8 cellular contexts compared by ENCODE assay signal in genomic region chr9:129641751-129642585, GRCh38. TPM values are rescaled to one million over a fixed set of nuclear protein-coding genes. Genes with fewer than 3 reads are reported as not detected.
DNase-seq lines count a peak whose midpoint lies in the region; ATAC-seq and TF ChIP-seq lines count a peak whose summit lies in the region.

Gene ASB6, minus strand, starts transcription at chr9:129642151. Its CDS starts 152 bp downstream, at chr9:129641999.

- H3K4me1 ChIP-seq in endodermal cell (ENCODE audit: control insufficient read depth, insufficient read depth, low read length) (peaks cover 6% of the 10 kb centered on the region), mesodermal cell (ENCODE audit: control insufficient read depth, insufficient read depth, low read length, poor library complexity, severe bottlenecking) (peaks cover 8% of the 10 kb centered on the region)

- peak; percentile 100 for TF ChIP-seq CTCF in endodermal cell (conservative IDR thresholded peaks at IDR 0.05)

- H3K9ac ChIP-seq in endodermal cell (ENCODE audit: extremely low read depth, low read length, poor library complexity, severe bottlenecking) = peak within 1 kb of the TSS; percentile 68

- CTCF ChIA-PET in activated CD8-positive, alpha-beta memory T cell treated with anti-CD3 and anti-CD28 coated beads, Interleukin-2, amount 10 ng/mL, durations not matched to agents 7 days and 5 days (lab: Charles Lee) = interaction anchor here (0.7 to 5.3 kb wide), 15 partner anchors 9 to 510 kb away, joined by 3 to 48 read pairs (median 4); partner anchors contain the start of gene NTMT1

- H3K4me3 ChIP-seq in endodermal cell (ENCODE audit: low read length) (peak within 1 kb of the TSS; percentile 92), mesodermal cell (ENCODE audit: extremely low read depth, insufficient read depth, low read length, poor library complexity, severe bottlenecking) (peak within 1 kb of the TSS; percentile 100)

- peaks cover 10% of the 10 kb centered on the region for H3K36me3 Mint-ChIP-seq in activated CD8-positive, alpha-beta memory T cell treated with anti-CD3 and anti-CD28 coated beads, Interleukin-2, amount 10 ng/mL, durations not matched to agents 7 days and 5 days
- peaks cover 12% of the 10 kb centered on the region for H3K36me3 Mint-ChIP-seq in endodermal cell (ENCODE audit: low read depth)

- H3K27ac Mint-ChIP-seq in activated CD8-positive, alpha-beta memory T cell treated with anti-CD3 and anti-CD28 coated beads, Interleukin-2, amount 10 ng/mL, durations not matched to agents 7 days and 5 days = peak within 1 kb of the TSS; percentile 83
- peak within 1 kb of the TSS; percentile 89 for H3K27ac Mint-ChIP-seq in endodermal cell

- no peaks in the 10 kb centered on the region for H3K27me3 ChIP-seq in endodermal cell (ENCODE audit: control insufficient read depth, insufficient read depth, low read length, poor library complexity, severe bottlenecking)

- H3K4me1 Mint-ChIP-seq in activated CD8-positive, alpha-beta memory T cell treated with anti-CD3 and anti-CD28 coated beads, Interleukin-2, amount 10 ng/mL, durations not matched to agents 7 days and 5 days = peaks cover 21% of the 10 kb centered on the region
- peaks cover 10% of the 10 kb centered on the region for H3K4me1 Mint-ChIP-seq in endodermal cell

- H3K36me3 ChIP-seq in endodermal cell (ENCODE audit: control insufficient read depth, insufficient read depth, low read length) (peaks cover 24% of the 10 kb centered on the region), mesodermal cell (ENCODE audit: control insufficient read depth, insufficient read depth, low read length) (peaks cover 33% of the 10 kb centered on the region)

- DNase-seq in COR-L47 (lab: John Stamatoyannopoulos, UW) (peak; percentile 93), HS-5 (ENCODE audit: low read depth) (peak; percentile 87), NOMO-1 treated with dmso at 0.1 percent for 144 hours (lab: John Stamatoyannopoulos, UW; ENCODE audit: unreplicated experiment) (peak; percentile 94), endodermal cell (peak; percentile 100)
- DNase-seq in activated CD8-positive, alpha-beta memory T cell treated with anti-CD3 and anti-CD28 coated beads, Interleukin-2, amount 10 ng/mL, durations not matched to agents 7 days and 5 days = peak; percentile 95
- DNase-seq in stimulated activated CD8-positive, alpha-beta memory T cell treated with anti-CD3 and anti-CD28 coated beads, Interleukin-15, amount 100 ng/mL, for 4 hours (ENCODE audit: low read depth in 2 of 2) = peak; percentile 77 to 85

- peak within 1 kb of the TSS; percentile 44 for H3K27ac ChIP-seq in endodermal cell (ENCODE audit: low read depth, low read length)
- H3K27ac ChIP-seq in mesodermal cell (ENCODE audit: low read depth, low read length, severe bottlenecking) = peak within 1 kb of the TSS; percentile 53

- no peaks in the 10 kb centered on the region for H3K9me3 Mint-ChIP-seq in activated CD8-positive, alpha-beta memory T cell treated with anti-CD3 and anti-CD28 coated beads, Interleukin-2, amount 10 ng/mL, durations not matched to agents 7 days and 5 days (ENCODE audit: low read depth)
- H3K9me3 Mint-ChIP-seq in endodermal cell = no peaks in the 10 kb centered on the region

- ATAC-seq in GM19467 (IDR thresholded peaks at IDR 0.05; ENCODE audit: unreplicated experiment) = peak; percentile 89
- peak; percentile 94 for ATAC-seq in activated CD8-positive, alpha-beta memory T cell treated with anti-CD3 and anti-CD28 coated beads, Interleukin-2, amount 10 ng/mL, durations not matched to agents 7 days and 5 days

- H3K27me3 Mint-ChIP-seq in activated CD8-positive, alpha-beta memory T cell treated with anti-CD3 and anti-CD28 coated beads, Interleukin-2, amount 10 ng/mL, durations not matched to agents 7 days and 5 days = no peaks in the 10 kb centered on the region
- no peaks in the 10 kb centered on the region for H3K27me3 Mint-ChIP-seq in endodermal cell (ENCODE audit: insufficient read depth)

- 0 to 1% methylated on average over 55 to 93 of the region's 93 CpGs for WGBS in endodermal cell (ENCODE audit: insufficient coverage in 1 of 2, insufficient read length in 1 of 2), 2 experiments
- WGBS in mesodermal cell (ENCODE audit: insufficient coverage in 2 of 2), 2 experiments = 0% methylated on average over 81 to 92 of the region's 93 CpGs

- peak within 1 kb of the TSS; percentile 83 for H3K4me3 Mint-ChIP-seq in activated CD8-positive, alpha-beta memory T cell treated with anti-CD3 and anti-CD28 coated beads, Interleukin-2, amount 10 ng/mL, durations not matched to agents 7 days and 5 days
- H3K4me3 Mint-ChIP-seq in endodermal cell = peak within 1 kb of the TSS; percentile 69

- no peaks in the 10 kb centered on the region for H3K9me3 ChIP-seq in endodermal cell (ENCODE audit: control insufficient read depth, low read length)
- H3K9me3 ChIP-seq in mesodermal cell (ENCODE audit: control insufficient read depth, low read length) = no peaks in the 10 kb centered on the region

RNA-seq across cellular contexts. Expression of gene ASB6, which starts in this region (rescaled TPM):
- 10 to 100 TPM; 25.0 to 26.4 TPM for total RNA-seq in activated CD8-positive, alpha-beta memory T cell treated with anti-CD3 and anti-CD28 coated beads, Interleukin-2, amount 10 ng/mL, durations not matched to agents 7 days and 5 days
- total RNA-seq in endodermal cell = 10 to 100 TPM; 19.8 to 20.2 TPM
- polyA plus RNA-seq in endodermal cell (2013, experiment 1 of 2) = 17.7 TPM
- polyA plus RNA-seq in endodermal cell (2013, experiment 2 of 2) = 14.9 TPM
- 16.8 TPM for polyA plus RNA-seq in mesodermal cell (2013, experiment 1 of 2)
- 13.4 TPM for polyA plus RNA-seq in mesodermal cell (2013, experiment 2 of 2)

Comparison
In these comparisons a context has a peak if more than half of its experiments do, and no peak if none do; other contexts are left out.
1. Peak in every context shown above with its lines: DNase-seq, ATAC-seq, H3K4me3 ChIP-seq and H3K27ac ChIP-seq.